1 cellular context compared by ENCODE assay signal in genomic region chr18:58128286-58129018, GRCh38.
TF ChIP-seq lines count a peak whose summit lies in the region.

No MANE protein-coding gene starts in this region.

TF ChIP-seq in HepG2, 621 proteins besides CTCF, POLR2A, EP300 and RAD21 (continued from another document):
- no peak for TF ChIP-seq U2AF2 (IDR thresholded peaks at IDR 0.05; ENCODE audit: low read depth, low read length)
- TF ChIP-seq ZNF10 (CRISPR knock-in tag; IDR thresholded peaks at IDR 0.05; ENCODE audit: borderline replicate concordance, low read depth), result no peak
- peak; percentile 45 for TF ChIP-seq SKI (IDR thresholded peaks at IDR 0.05; ENCODE audit: partially characterized antibody)
- TF ChIP-seq MEF2D (CRISPR knock-in tag; IDR thresholded peaks at IDR 0.05), result no peak
- no peak for TF ChIP-seq ZSCAN5A (CRISPR knock-in tag; IDR thresholded peaks at IDR 0.05; ENCODE audit: borderline replicate concordance)
- TF ChIP-seq ZBTB3 (CRISPR knock-in tag; IDR thresholded peaks at IDR 0.05; ENCODE audit: borderline replicate concordance, low read depth), result no peak
- TF ChIP-seq ARID5B (CRISPR knock-in tag; IDR thresholded peaks at IDR 0.05), result peak; percentile 70
- TF ChIP-seq ZNF441 (CRISPR knock-in tag; IDR thresholded peaks at IDR 0.05; ENCODE audit: borderline replicate concordance), result no peak
- TF ChIP-seq MBNL3 (CRISPR knock-in tag; conservative IDR thresholded peaks at IDR 0.05), result no peak
- no peak for TF ChIP-seq RCOR2 (CRISPR knock-in tag; IDR thresholded peaks at IDR 0.05)
- no peak for TF ChIP-seq ZNF431 (CRISPR knock-in tag; IDR thresholded peaks at IDR 0.05; ENCODE audit: borderline replicate concordance, low read depth)
- no peak for TF ChIP-seq MXD3 (CRISPR knock-in tag; IDR thresholded peaks at IDR 0.05)
- no peak for TF ChIP-seq TMF1 (CRISPR knock-in tag; IDR thresholded peaks at IDR 0.05; ENCODE audit: low read depth)
- peak; percentile 21; the same call in 1 of the 2 replicates for TF ChIP-seq HMG20A (CRISPR knock-in tag; IDR thresholded peaks at IDR 0.05; ENCODE audit: borderline replicate concordance)
- TF ChIP-seq ZNF18 (CRISPR knock-in tag; IDR thresholded peaks at IDR 0.05; ENCODE audit: insufficient replicate concordance), result no peak
- TF ChIP-seq MAFK (conservative IDR thresholded peaks at IDR 0.05 in 1 of 2, IDR thresholded peaks at IDR 0.05 in 1 of 2; ENCODE audit: low read length in 2 of 2), result 0 out of 4 replicates have a peak, but pooled peaks of 1 of the 2 experiments have one; percentile 29
- no peak for TF ChIP-seq SAFB2 (CRISPR knock-in tag; IDR thresholded peaks at IDR 0.05; ENCODE audit: borderline replicate concordance, low read depth)
- 0 out of 2 replicates have a peak, but pooled peaks have one; percentile 18 for TF ChIP-seq MIXL1 (CRISPR knock-in tag; IDR thresholded peaks at IDR 0.05)
- no peak for TF ChIP-seq ZNF607 (CRISPR knock-in tag; IDR thresholded peaks at IDR 0.05; ENCODE audit: borderline replicate concordance)
- no peak for TF ChIP-seq SNAPC4 (CRISPR knock-in tag; IDR thresholded peaks at IDR 0.05)
- TF ChIP-seq ZBTB43 (CRISPR knock-in tag; conservative IDR thresholded peaks at IDR 0.05), result no peak
- TF ChIP-seq ZNF432 (CRISPR knock-in tag; IDR thresholded peaks at IDR 0.05; ENCODE audit: borderline replicate concordance), result no peak
- no peak for TF ChIP-seq PRDM10 (CRISPR knock-in tag; IDR thresholded peaks at IDR 0.05; ENCODE audit: low read depth)
- TF ChIP-seq MED13 (CRISPR knock-in tag; IDR thresholded peaks at IDR 0.05), result no peak
- no peak for TF ChIP-seq CHCHD3 (CRISPR knock-in tag; IDR thresholded peaks at IDR 0.05)
- no peak for TF ChIP-seq SYNCRIP (IDR thresholded peaks at IDR 0.05; ENCODE audit: insufficient read depth, low read depth, low read length)
- TF ChIP-seq SALL1 (CRISPR knock-in tag; IDR thresholded peaks at IDR 0.05), result no peak; the same call in 1 of the 2 replicates
